In the genomic region with DNA sequence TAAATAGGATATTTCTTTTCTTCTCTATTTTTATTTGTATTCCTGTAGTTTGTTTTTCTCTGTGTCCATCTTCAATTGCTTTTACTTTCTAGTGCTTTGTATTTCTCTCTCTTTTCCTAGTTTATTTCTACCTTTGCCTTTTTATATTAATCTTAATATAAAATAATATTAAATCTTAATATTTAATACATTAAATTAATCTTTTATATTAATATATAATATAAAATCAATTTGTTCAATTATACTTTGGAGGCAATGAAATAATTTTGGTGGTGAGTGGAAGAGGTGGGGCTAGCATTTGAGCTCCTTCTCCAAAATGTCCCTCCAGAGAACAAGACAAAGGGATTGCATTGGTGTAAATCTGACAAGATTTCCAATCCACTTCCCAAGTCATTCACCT, we compare ENCODE assay signal across 9 cellular contexts. TPM values are rescaled to one million over a fixed set of nuclear protein-coding genes. Genes with fewer than 3 reads are reported as not detected.
"Had no signal": no experiment of that assay in that cellular context is flagged by ENCODE, and none has a peak within 500 bp of the region (broad histone marks: within the 10 kb centered on the region; RNA-seq: fewer than 3 reads in every experiment).

No MANE protein-coding gene starts in this region.

- H3K4me3 ChIP-seq: GM23338, K562 had no signal

- FAIRE-seq: H1, H54, HTR-8/SVneo, K562 had no signal

- DNase-seq: H9, HCEC 1CT, IMR-90 had no signal

RNA-seq across cellular contexts. Expression of gene CPB2, which starts 6.3 kb away (rescaled TPM):
- total RNA-seq: GM23338, H1, H9, HT-29, IMR-90 had no signal
- polyA plus RNA-seq: H1, IMR-90 had no signal
